In genomic region chr17:16214190-16215001, GRCh38 we compare ENCODE assay signal across 8 cellular contexts. TPM values are rescaled to one million over a fixed set of nuclear protein-coding genes. Genes with fewer than 3 reads are reported as not detected.
DNase-seq lines count a peak whose midpoint lies in the region; ATAC-seq lines count a peak whose summit lies in the region.

No MANE protein-coding gene starts in this region.

- peaks cover 28% of the 10 kb centered on the region for H3K4me1 Mint-ChIP-seq in activated naive CD8-positive, alpha-beta T cell treated with anti-CD3 and anti-CD28 coated beads, Interleukin-2, amount 10 ng/mL, durations not matched to agents 7 days and 5 days
- peaks cover 49% of the 10 kb centered on the region for H3K4me1 Mint-ChIP-seq in stimulated activated memory B cell treated with anti-CD40 and anti-IgM and Interleukin-4, amounts not matched to agents 10 μg/mL and 1 μg/mL and 100 μg/mL, for 72 hours

- H3K9me3 ChIP-seq in ES-I3 (ENCODE audit: control insufficient read depth, insufficient read depth, low read length) (no peaks in the 10 kb centered on the region), HUES64 (ENCODE audit: insufficient read depth, low read depth, low read length) (no peaks in the 10 kb centered on the region), iPS-20b (ENCODE audit: insufficient read depth, low read depth, low read length) (no peaks in the 10 kb centered on the region)

- POLR2A ChIA-PET in activated naive CD8-positive, alpha-beta T cell treated with anti-CD3 and anti-CD28 coated beads, Interleukin-2, amount 10 ng/mL, durations not matched to agents 7 days and 5 days (lab: Charles Lee), result interaction anchor here (1.1 to 4.2 kb wide), 6 partner anchors 12 to 269 kb away, joined by 3 to 41 read pairs (median 4); partner anchors contain the start of genes ADORA2B, CENPV and TRPV2

- H3K27ac ChIP-seq in HUES64 (ENCODE audit: low read depth, low read length), result peak overlapping the region; percentile 99; the same call in 1 of the 2 replicates
- peak overlapping the region; percentile 94 for H3K27ac ChIP-seq in iPS-20b (ENCODE audit: low read length)

- no peaks in the 10 kb centered on the region for H3K9me3 Mint-ChIP-seq in activated naive CD8-positive, alpha-beta T cell treated with anti-CD3 and anti-CD28 coated beads, Interleukin-2, amount 10 ng/mL, durations not matched to agents 7 days and 5 days
- H3K9me3 Mint-ChIP-seq in stimulated activated memory B cell treated with anti-CD40 and anti-IgM and Interleukin-4, amounts not matched to agents 10 μg/mL and 1 μg/mL and 100 μg/mL, for 72 hours, result no peaks in the 10 kb centered on the region

- 9% methylated on average over 16 of the region's 16 CpGs for WGBS in HUES64

- H3K4me1 ChIP-seq in ES-I3 (ENCODE audit: insufficient read depth, low read length) (peaks cover 4% of the 10 kb centered on the region; the same call in 1 of the 2 replicates), HUES64 (ENCODE audit: insufficient read depth, low read length) (peaks cover 18% of the 10 kb centered on the region; the same call in 1 of the 2 replicates), iPS-20b (ENCODE audit: insufficient read depth, low read length) (peaks cover 6% of the 10 kb centered on the region; the same call in 1 of the 2 replicates)

- peak overlapping the region; percentile 87 for H3K9ac ChIP-seq in ES-I3 (ENCODE audit: low read depth, low read length)
- peak overlapping the region; percentile 97 for H3K9ac ChIP-seq in HUES64 (ENCODE audit: low read depth, low read length)
- H3K9ac ChIP-seq in iPS-20b (ENCODE audit: low read depth, low read length), result peak overlapping the region; percentile 93

- H3K36me3 Mint-ChIP-seq in activated naive CD8-positive, alpha-beta T cell treated with anti-CD3 and anti-CD28 coated beads, Interleukin-2, amount 10 ng/mL, durations not matched to agents 7 days and 5 days, result peaks cover 2% of the 10 kb centered on the region
- no peaks in the 10 kb centered on the region for H3K36me3 Mint-ChIP-seq in stimulated activated memory B cell treated with anti-CD40 and anti-IgM and Interleukin-4, amounts not matched to agents 10 μg/mL and 1 μg/mL and 100 μg/mL, for 72 hours

- no peak for ATAC-seq in activated naive CD8-positive, alpha-beta T cell treated with anti-CD3 and anti-CD28 coated beads, Interleukin-2, amount 10 ng/mL, durations not matched to agents 7 days and 5 days (ENCODE audit: low read depth)
- no peak for ATAC-seq in stimulated activated memory B cell treated with anti-CD40 and anti-IgM and Interleukin-4, amounts not matched to agents 10 μg/mL and 1 μg/mL and 100 μg/mL, for 72 hours

- DNase-seq in activated naive CD8-positive, alpha-beta T cell treated with anti-CD3 and anti-CD28 coated beads, Interleukin-2, amount 10 ng/mL, durations not matched to agents 7 days and 5 days, result no peak
- DNase-seq in activated gamma-delta T cell treated with Interleukin-2 at 50 U/mL for 16 hours (no peak), amniotic stem cell (lab: John Stamatoyannopoulos, UW) (no peak), NCI-H2227 (lab: John Stamatoyannopoulos, UW; ENCODE audit: unreplicated experiment) (no peak)

- H3K4me3 Mint-ChIP-seq in activated naive CD8-positive, alpha-beta T cell treated with anti-CD3 and anti-CD28 coated beads, Interleukin-2, amount 10 ng/mL, durations not matched to agents 7 days and 5 days, result peak overlapping the region; percentile 98
- peak overlapping the region; percentile 98 for H3K4me3 Mint-ChIP-seq in stimulated activated memory B cell treated with anti-CD40 and anti-IgM and Interleukin-4, amounts not matched to agents 10 μg/mL and 1 μg/mL and 100 μg/mL, for 72 hours

- H3K27me3 ChIP-seq in HUES64 (ENCODE audit: insufficient read depth, low read length) (no peaks in the 10 kb centered on the region), iPS-20b (ENCODE audit: insufficient read depth, low read length) (no peaks in the 10 kb centered on the region)

- H3K36me3 ChIP-seq in ES-I3 (ENCODE audit: insufficient read depth, low read length), result no peaks in the 10 kb centered on the region
- H3K36me3 ChIP-seq in HUES64 (ENCODE audit: insufficient read depth, low read length), result no peaks in the 10 kb centered on the region
- 0 out of 2 replicates have a peak, but pooled peaks cover 1% of the 10 kb centered on the region for H3K36me3 ChIP-seq in iPS-20b (ENCODE audit: insufficient read depth, low read depth, low read length)

- H3K27me3 Mint-ChIP-seq in activated naive CD8-positive, alpha-beta T cell treated with anti-CD3 and anti-CD28 coated beads, Interleukin-2, amount 10 ng/mL, durations not matched to agents 7 days and 5 days, result no peaks in the 10 kb centered on the region
- H3K27me3 Mint-ChIP-seq in stimulated activated memory B cell treated with anti-CD40 and anti-IgM and Interleukin-4, amounts not matched to agents 10 μg/mL and 1 μg/mL and 100 μg/mL, for 72 hours, result no peaks in the 10 kb centered on the region

- H3K27ac Mint-ChIP-seq in activated naive CD8-positive, alpha-beta T cell treated with anti-CD3 and anti-CD28 coated beads, Interleukin-2, amount 10 ng/mL, durations not matched to agents 7 days and 5 days, result peak overlapping the region; percentile 80
- H3K27ac Mint-ChIP-seq in stimulated activated memory B cell treated with anti-CD40 and anti-IgM and Interleukin-4, amounts not matched to agents 10 μg/mL and 1 μg/mL and 100 μg/mL, for 72 hours, result peak overlapping the region; percentile 94

- H3K4me3 ChIP-seq in HUES64 (ENCODE audit: low read length) (peak overlapping the region; percentile 83), iPS-20b (ENCODE audit: low read length) (peak overlapping the region; percentile 98)

RNA-seq across cellular contexts. Expression of gene NCOR1, which starts 0.9 kb away (rescaled TPM):
- 67.8 TPM for polyA plus RNA-seq in HUES64 (2013, experiment 1 of 2)
- polyA plus RNA-seq in HUES64 (2013, experiment 2 of 2), result 68.0 TPM
- 100 to 1,000 TPM; 157 to 161 TPM for total RNA-seq in activated naive CD8-positive, alpha-beta T cell treated with anti-CD3 and anti-CD28 coated beads, Interleukin-2, amount 10 ng/mL, durations not matched to agents 7 days and 5 days

RNA-seq across cellular contexts. Expression of gene PIGL, which starts 2.6 kb away (rescaled TPM):
- polyA plus RNA-seq in HUES64 (2013, experiment 1 of 2), result 17.2 TPM
- polyA plus RNA-seq in HUES64 (2013, experiment 2 of 2), result 19.8 TPM
- 10 to 100 TPM; 42.1 to 43.3 TPM for total RNA-seq in activated naive CD8-positive, alpha-beta T cell treated with anti-CD3 and anti-CD28 coated beads, Interleukin-2, amount 10 ng/mL, durations not matched to agents 7 days and 5 days
